In the genomic region with DNA sequence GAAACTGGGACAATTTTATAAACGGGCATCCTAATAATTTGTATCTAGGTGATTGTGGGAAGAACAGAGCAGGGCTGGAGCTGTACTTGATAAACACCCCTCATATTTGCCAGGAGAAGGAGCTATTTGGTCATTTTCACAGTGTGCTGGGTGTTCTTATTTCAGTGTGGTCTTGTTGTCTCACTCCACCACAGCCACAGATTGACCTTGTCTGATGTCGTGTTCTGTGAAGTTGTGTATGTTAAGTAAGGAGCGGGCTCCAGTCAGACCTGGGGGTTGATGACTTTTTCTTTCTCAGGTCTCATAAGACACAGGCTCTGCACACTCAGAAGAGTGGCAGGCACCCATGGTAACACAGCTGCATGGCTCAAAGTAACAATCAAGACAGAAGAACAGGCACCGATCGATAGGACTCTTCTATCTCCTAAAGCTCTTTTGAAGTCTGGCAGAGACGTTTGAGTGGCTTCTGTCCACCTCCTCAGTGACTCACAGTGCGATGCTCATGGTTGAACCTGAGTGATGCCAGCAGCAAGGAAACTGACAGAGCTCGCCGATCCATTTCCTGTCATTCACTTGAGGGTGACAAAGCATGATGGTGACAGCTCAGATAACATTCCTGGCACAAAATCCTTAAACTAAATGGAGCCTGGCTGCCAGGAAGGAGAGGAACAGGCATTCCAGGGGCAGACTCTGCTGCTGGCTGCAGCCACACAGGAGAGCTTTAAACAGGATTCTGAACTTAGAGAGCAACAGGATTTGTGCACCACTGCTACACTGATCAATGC, we compare ENCODE assay signal across 12 cellular contexts. TPM values are rescaled to one million over a fixed set of nuclear protein-coding genes. Genes with fewer than 3 reads are reported as not detected.
DNase-seq lines count a peak whose midpoint lies in the region; ATAC-seq, FAIRE-seq and TF ChIP-seq lines count a peak whose summit lies in the region.
"Had no signal": no experiment of that assay in that cellular context is flagged by ENCODE, and none has a peak within 500 bp of the region (broad histone marks: within the 10 kb centered on the region; RNA-seq: fewer than 3 reads in every experiment).

No MANE protein-coding gene starts in this region.

- peak; percentile 12 for DNase-seq in activated CD8-positive, alpha-beta T cell treated with anti-CD3 and anti-CD28 coated beads for 36 hours
- DNase-seq in activated CD8-positive, alpha-beta T cell treated with anti-CD3 and anti-CD28 coated beads, Interleukin-2, amount 10 ng/mL, durations not matched to agents 7 days and 5 days, result no peak
- DNase-seq in RCC 7860 (ENCODE audit: low spot score) (peak; percentile 70), fibroblast of peridontal ligament (ENCODE audit: extremely low read depth) (peak; percentile 12), renal cortical epithelial cell (ENCODE audit: low read depth) (peak; percentile 61), transverse colon (no peak), uterus (no peak)
- DNase-seq: kidney glomerular epithelial cell had no signal

- H3K27me3 ChIP-seq in transverse colon (no peaks in the 10 kb centered on the region), uterus (no peaks in the 10 kb centered on the region), gastroesophageal sphincter (no peaks in the 10 kb centered on the region)

- H3K36me3 Mint-ChIP-seq in activated CD8-positive, alpha-beta T cell treated with anti-CD3 and anti-CD28 coated beads for 36 hours (ENCODE audit: low read depth), result no peaks in the 10 kb centered on the region
- no peaks in the 10 kb centered on the region for H3K36me3 Mint-ChIP-seq in activated CD8-positive, alpha-beta T cell treated with anti-CD3 and anti-CD28 coated beads, Interleukin-2, amount 10 ng/mL, durations not matched to agents 7 days and 5 days (ENCODE audit: low read depth)

- H3K27ac ChIP-seq in transverse colon (no peak overlapping the region), uterus (no peak overlapping the region), gastroesophageal sphincter (no peak overlapping the region)
- H3K27ac ChIP-seq: epithelial cell of prostate, PC-9 had no signal

- no peak overlapping the region for H3K27ac Mint-ChIP-seq in activated CD8-positive, alpha-beta T cell treated with anti-CD3 and anti-CD28 coated beads for 36 hours
- H3K27ac Mint-ChIP-seq in activated CD8-positive, alpha-beta T cell treated with anti-CD3 and anti-CD28 coated beads, Interleukin-2, amount 10 ng/mL, durations not matched to agents 7 days and 5 days, result no peak overlapping the region
- H3K27ac Mint-ChIP-seq: nephron had no signal

- H3K9me3 ChIP-seq in transverse colon, result no peaks in the 10 kb centered on the region
- H3K9me3 ChIP-seq in uterus, result no peaks in the 10 kb centered on the region
- no peaks in the 10 kb centered on the region for H3K9me3 ChIP-seq in gastroesophageal sphincter

- H3K36me3 ChIP-seq in transverse colon (no peaks in the 10 kb centered on the region), uterus (no peaks in the 10 kb centered on the region), gastroesophageal sphincter (no peaks in the 10 kb centered on the region)

- TF ChIP-seq POLR2A in transverse colon (IDR thresholded peaks at IDR 0.05) (no peak), uterus (IDR thresholded peaks at IDR 0.05) (no peak), gastroesophageal sphincter (IDR thresholded peaks at IDR 0.05) (no peak)

- 73% methylated on average over 3 to 9 of the region's 9 CpGs for WGBS in transverse colon (ENCODE audit: low coverage in 1 of 2), 2 donors
- 32 to 86% methylated on average over 4 to 7 of the region's 9 CpGs for WGBS in gastroesophageal sphincter (ENCODE audit: low coverage in 1 of 2), 2 donors

- TF ChIP-seq CTCF in activated CD8-positive, alpha-beta T cell treated with anti-CD3 and anti-CD28 coated beads for 36 hours (IDR thresholded peaks at IDR 0.05), result no peak
- no peak for TF ChIP-seq CTCF in transverse colon (IDR thresholded peaks at IDR 0.05)
- TF ChIP-seq CTCF in uterus (IDR thresholded peaks at IDR 0.05), result no peak
- no peak for TF ChIP-seq CTCF in gastroesophageal sphincter (IDR thresholded peaks at IDR 0.05)

- in situ Hi-C loops in transverse colon (cut with MboI; ENCODE audit: low pct_ligation_motif_present in 1 of 4, low pct_unique_long_range_greater_than_20kb in 1 of 4, low sequenced_read_pairs in 3 of 4), result loop anchor here in 3 of 4 donors (10.0 to 25.0 kb wide), 4 partner anchors 189 to 432 kb away; no protein-coding TSS in a partner anchor

- H3K4me3 ChIP-seq in transverse colon (no peak overlapping the region), uterus (no peak overlapping the region), gastroesophageal sphincter (no peak overlapping the region)
- H3K4me3 ChIP-seq: PC-9 had no signal

- no peaks in the 10 kb centered on the region for H3K27me3 Mint-ChIP-seq in activated CD8-positive, alpha-beta T cell treated with anti-CD3 and anti-CD28 coated beads for 36 hours
- H3K27me3 Mint-ChIP-seq in activated CD8-positive, alpha-beta T cell treated with anti-CD3 and anti-CD28 coated beads, Interleukin-2, amount 10 ng/mL, durations not matched to agents 7 days and 5 days (ENCODE audit: low read depth), result peaks cover 3% of the 10 kb centered on the region

- H3K4me1 ChIP-seq in transverse colon (peaks cover 0 to 8% (median 0%) of the 10 kb centered on the region in 4 donors), uterus (no peaks in the 10 kb centered on the region), gastroesophageal sphincter (peaks cover 0 to 7% (median 0%) of the 10 kb centered on the region in 3 donors)

- H3K4me1 Mint-ChIP-seq in activated CD8-positive, alpha-beta T cell treated with anti-CD3 and anti-CD28 coated beads for 36 hours (ENCODE audit: low read depth), result peaks cover 16% of the 10 kb centered on the region
- peaks cover 16% of the 10 kb centered on the region for H3K4me1 Mint-ChIP-seq in activated CD8-positive, alpha-beta T cell treated with anti-CD3 and anti-CD28 coated beads, Interleukin-2, amount 10 ng/mL, durations not matched to agents 7 days and 5 days (ENCODE audit: low read depth)
- H3K4me1 Mint-ChIP-seq: nephron had no signal

- H3K4me3 Mint-ChIP-seq in activated CD8-positive, alpha-beta T cell treated with anti-CD3 and anti-CD28 coated beads for 36 hours, result no peak overlapping the region
- H3K4me3 Mint-ChIP-seq in activated CD8-positive, alpha-beta T cell treated with anti-CD3 and anti-CD28 coated beads, Interleukin-2, amount 10 ng/mL, durations not matched to agents 7 days and 5 days, result no peak overlapping the region
- H3K4me3 Mint-ChIP-seq: nephron had no signal

- FAIRE-seq in RCC 7860 (lab: Jason Lieb, UNC), result peak; percentile 50

- intact Hi-C loops in activated CD8-positive, alpha-beta T cell treated with anti-CD3 and anti-CD28 coated beads for 36 hours (cut with micrococcal nuclease), result no loop called here
- intact Hi-C loops in transverse colon (cut with DNase I; ENCODE audit: low total_unique reads) (no loop called here), uterus (cut with DNase I; ENCODE audit: low total_unique reads) (no loop called here)

- TF ChIP-seq EP300 in transverse colon (IDR thresholded peaks at IDR 0.05; ENCODE audit: low read depth) (no peak), gastroesophageal sphincter (IDR thresholded peaks at IDR 0.05) (no peak)

- POLR2A ChIA-PET in activated CD8-positive, alpha-beta T cell treated with anti-CD3 and anti-CD28 coated beads for 36 hours (lab: Charles Lee), result interaction anchor here (0.6 kb wide), 1 partner anchor 98 kb away, joined by 3 read pairs; no protein-coding TSS in a partner anchor
- POLR2A ChIA-PET in activated CD8-positive, alpha-beta T cell treated with anti-CD3 and anti-CD28 coated beads, Interleukin-2, amount 10 ng/mL, durations not matched to agents 7 days and 5 days (lab: Charles Lee), result interaction anchor here (0.6 kb wide), 1 partner anchor 169 kb away, joined by 5 read pairs; no protein-coding TSS in a partner anchor

- no peaks in the 10 kb centered on the region for H3K9me3 Mint-ChIP-seq in activated CD8-positive, alpha-beta T cell treated with anti-CD3 and anti-CD28 coated beads for 36 hours
- no peaks in the 10 kb centered on the region for H3K9me3 Mint-ChIP-seq in activated CD8-positive, alpha-beta T cell treated with anti-CD3 and anti-CD28 coated beads, Interleukin-2, amount 10 ng/mL, durations not matched to agents 7 days and 5 days (ENCODE audit: insufficient read depth)
- H3K9me3 Mint-ChIP-seq: nephron had no signal

- peak; percentile 26 for ATAC-seq in activated CD8-positive, alpha-beta T cell treated with anti-CD3 and anti-CD28 coated beads for 36 hours
- no peak for ATAC-seq in activated CD8-positive, alpha-beta T cell treated with anti-CD3 and anti-CD28 coated beads, Interleukin-2, amount 10 ng/mL, durations not matched to agents 7 days and 5 days
- no peak for ATAC-seq in gastroesophageal sphincter

- CTCF ChIA-PET in activated CD8-positive, alpha-beta T cell treated with anti-CD3 and anti-CD28 coated beads for 36 hours (lab: Charles Lee), result interaction anchor here (0.7 to 3.5 kb wide), 9 partner anchors 12 to 273 kb away, joined by 3 to 29 read pairs (median 3); a partner anchor contains a TSS
- CTCF ChIA-PET in activated CD8-positive, alpha-beta T cell treated with anti-CD3 and anti-CD28 coated beads, Interleukin-2, amount 10 ng/mL, durations not matched to agents 7 days and 5 days (lab: Charles Lee), result interaction anchor here (0.7 to 1.9 kb wide), 5 partner anchors 9 to 195 kb away, joined by 3 to 12 read pairs (median 3); no protein-coding TSS in a partner anchor

RNA-seq across cellular contexts. Expression of a gene that starts 20.8 kb away (rescaled TPM):
- total RNA-seq in activated CD8-positive, alpha-beta T cell treated with anti-CD3 and anti-CD28 coated beads for 36 hours, result 10 to 100 TPM; 18.2 to 19.9 TPM
- total RNA-seq in activated CD8-positive, alpha-beta T cell treated with anti-CD3 and anti-CD28 coated beads, Interleukin-2, amount 10 ng/mL, durations not matched to agents 7 days and 5 days, result 10 to 100 TPM; 18.2 to 20.5 TPM
- total RNA-seq in renal cortical epithelial cell (24.7 and 37.5 TPM in 2 replicates), transverse colon (10 to 100 TPM in 3 of 4 donors, 1 to 10 TPM in 1; 5.0 to 22.4 (median 12.4) TPM), uterus (10 to 100 TPM; 18.2 to 24.2 (median 19.3) TPM), gastroesophageal sphincter (10 to 100 TPM; 31.4 to 40.0 (median 36.8) TPM)

RNA-seq across cellular contexts. Expression of a gene that starts 21.1 kb away (rescaled TPM):
- 10 to 100 TPM; 37.0 to 38.8 TPM for total RNA-seq in activated CD8-positive, alpha-beta T cell treated with anti-CD3 and anti-CD28 coated beads for 36 hours
- 10 to 100 TPM; 68.2 to 69.1 TPM for total RNA-seq in activated CD8-positive, alpha-beta T cell treated with anti-CD3 and anti-CD28 coated beads, Interleukin-2, amount 10 ng/mL, durations not matched to agents 7 days and 5 days
- total RNA-seq in renal cortical epithelial cell (16.5 and 18.5 TPM in 2 replicates), transverse colon (10 to 100 TPM; 20.6 to 91.1 (median 40.0) TPM), uterus (10 to 100 TPM; 14.7 to 33.2 (median 32.3) TPM), gastroesophageal sphincter (10 to 100 TPM; 10.2 to 13.2 (median 12.4) TPM)

Comparison
In these comparisons a context has a peak if more than half of its experiments do, and no peak if none do; other contexts are left out.
1. DNase-seq: peak in activated CD8-positive, alpha-beta T cell treated with anti-CD3 and anti-CD28 coated beads for 36 hours (single experiment), RCC 7860 (single experiment), fibroblast of peridontal ligament (single experiment) and renal cortical epithelial cell (single experiment); none in activated CD8-positive, alpha-beta T cell treated with anti-CD3 and anti-CD28 coated beads, Interleukin-2, amount 10 ng/mL, durations not matched to agents 7 days and 5 days (single experiment), transverse colon (single experiment) and uterus (0 of 2).